In genomic region chr19:14437578-14438140, GRCh38 we compare ENCODE assay signal across 13 cellular contexts. TPM values are rescaled to one million over a fixed set of nuclear protein-coding genes. Genes with fewer than 3 reads are reported as not detected.
A peak's percentile ranks its signal among the peaks of the same experiment; 100 is the strongest.
DNase-seq lines count a peak whose midpoint lies in the region; ATAC-seq lines count a peak whose summit lies in the region.
"Had no signal": no experiment of that assay in that cellular context is flagged by ENCODE, and none has a peak within 500 bp of the region (broad histone marks: within the 10 kb centered on the region; RNA-seq: fewer than 3 reads in every experiment).

No MANE protein-coding gene starts in this region.

- no peak overlapping the region for H3K4me2 ChIP-seq in trophoblast cell (ENCODE audit: low read length)

- no peak overlapping the region for H3K23ac ChIP-seq in trophoblast cell (ENCODE audit: low read length)

- H3K18ac ChIP-seq in trophoblast cell (ENCODE audit: low read length) = no peak overlapping the region

- no peak overlapping the region for H4K8ac ChIP-seq in trophoblast cell (ENCODE audit: low read depth, low read length)

- H3K27me3 Mint-ChIP-seq in activated T-cell treated with anti-CD3 and anti-CD28 coated beads, Interleukin-2, amount 50 U/mL, for 72 hours (ENCODE audit: low read depth) = no peaks in the 10 kb centered on the region
- H3K27me3 Mint-ChIP-seq in activated T-cell treated with anti-CD3 and anti-CD28 coated beads, Interleukin-2, amount 50 U/mL, for 4 hours (ENCODE audit: low read depth) = no peaks in the 10 kb centered on the region
- no peaks in the 10 kb centered on the region for H3K27me3 Mint-ChIP-seq in activated naive CD8-positive, alpha-beta T cell treated with anti-CD3 and anti-CD28 coated beads, Interleukin-2, amount 50 U/mL, for 24 hours

- H3K4me1 ChIP-seq in trophoblast cell (ENCODE audit: control insufficient read depth in 1 of 2, insufficient read depth in 2 of 2, low read length in 2 of 2) = peaks cover 13 to 16% of the 10 kb centered on the region in 2 experiments

- H3K4me3 Mint-ChIP-seq in activated T-cell treated with anti-CD3 and anti-CD28 coated beads, Interleukin-2, amount 50 U/mL, for 72 hours = no peak overlapping the region
- H3K4me3 Mint-ChIP-seq in activated T-cell treated with anti-CD3 and anti-CD28 coated beads, Interleukin-2, amount 50 U/mL, for 4 hours = no peak overlapping the region
- H3K4me3 Mint-ChIP-seq in activated naive CD8-positive, alpha-beta T cell treated with anti-CD3 and anti-CD28 coated beads, Interleukin-2, amount 50 U/mL, for 24 hours = no peak overlapping the region

- no peak overlapping the region for H3K4me3 ChIP-seq in trophoblast cell (ENCODE audit: low read depth, low read length)

- H3K27ac ChIP-seq in trophoblast cell (ENCODE audit: low read depth, low read length) = no peak overlapping the region

- no peaks in the 10 kb centered on the region for H3K27me3 ChIP-seq in trophoblast cell (ENCODE audit: insufficient read depth, low read length)

- intact Hi-C loops in posterior vena cava (cut with DNase I) = no loop called here

- no peak for DNase-seq in activated T-cell treated with anti-CD3 and anti-CD28 coated beads, Interleukin-2, amount 50 U/mL, for 72 hours
- DNase-seq in activated T-cell treated with anti-CD3 and anti-CD28 coated beads, Interleukin-2, amount 50 U/mL, for 4 hours = no peak
- DNase-seq in M059J (ENCODE audit: low read depth) (peak; percentile 37), trophoblast cell (peak; percentile 90 to 95), posterior vena cava (ENCODE audit: low spot score) (no peak), hypothalamus (lab: John Stamatoyannopoulos, UW) (no peak)
- DNase-seq in activated naive CD8-positive, alpha-beta T cell treated with anti-CD3 and anti-CD28 coated beads, Interleukin-2, amount 50 U/mL, for 24 hours = no peak
- DNase-seq: ACHN; activated CD4-positive, CD25-positive, alpha-beta regulatory T cell treated with anti-CD3 and anti-CD28 coated beads, Interleukin-2, amount 50 U/mL, for 72 hours; kidney; SHP77 had no signal

- H4K91ac ChIP-seq in trophoblast cell (ENCODE audit: low read depth, low read length) = no peak overlapping the region

- peaks cover 5 to 11% of the 10 kb centered on the region in 2 donors for H3K36me3 Mint-ChIP-seq in activated T-cell treated with anti-CD3 and anti-CD28 coated beads, Interleukin-2, amount 50 U/mL, for 72 hours (ENCODE audit: insufficient read depth in 2 of 2)
- peaks cover 4% of the 10 kb centered on the region for H3K36me3 Mint-ChIP-seq in activated T-cell treated with anti-CD3 and anti-CD28 coated beads, Interleukin-2, amount 50 U/mL, for 4 hours (ENCODE audit: insufficient read depth)
- H3K36me3 Mint-ChIP-seq in activated naive CD8-positive, alpha-beta T cell treated with anti-CD3 and anti-CD28 coated beads, Interleukin-2, amount 50 U/mL, for 24 hours (ENCODE audit: low read depth) = peaks cover under 1% of the 10 kb centered on the region

- peak overlapping the region; percentile 11 for H3K27ac Mint-ChIP-seq in activated T-cell treated with anti-CD3 and anti-CD28 coated beads, Interleukin-2, amount 50 U/mL, for 72 hours
- peak overlapping the region; percentile 35 for H3K27ac Mint-ChIP-seq in activated naive CD8-positive, alpha-beta T cell treated with anti-CD3 and anti-CD28 coated beads, Interleukin-2, amount 50 U/mL, for 24 hours

- H3K36me3 ChIP-seq in trophoblast cell (ENCODE audit: control insufficient read depth in 1 of 2, insufficient read depth in 2 of 2, low read length in 2 of 2) = peaks cover 3 to 8% of the 10 kb centered on the region in 2 experiments

- H2AFZ ChIP-seq in trophoblast cell (ENCODE audit: insufficient read depth, low read length, poor library complexity) = no peak overlapping the region

- no peak for ATAC-seq in activated T-cell treated with anti-CD3 and anti-CD28 coated beads, Interleukin-2, amount 50 U/mL, for 72 hours (replicated peaks in 1 of 2)
- no peak for ATAC-seq in activated T-cell treated with anti-CD3 and anti-CD28 coated beads, Interleukin-2, amount 50 U/mL, for 4 hours
- no peak for ATAC-seq in activated naive CD8-positive, alpha-beta T cell treated with anti-CD3 and anti-CD28 coated beads, Interleukin-2, amount 50 U/mL, for 24 hours
- no peak for ATAC-seq in GM18520 (IDR thresholded peaks at IDR 0.05; ENCODE audit: unreplicated experiment)

- no peaks in the 10 kb centered on the region for H3K9me3 Mint-ChIP-seq in activated T-cell treated with anti-CD3 and anti-CD28 coated beads, Interleukin-2, amount 50 U/mL, for 72 hours
- H3K9me3 Mint-ChIP-seq in activated T-cell treated with anti-CD3 and anti-CD28 coated beads, Interleukin-2, amount 50 U/mL, for 4 hours = no peaks in the 10 kb centered on the region
- H3K9me3 Mint-ChIP-seq in activated naive CD8-positive, alpha-beta T cell treated with anti-CD3 and anti-CD28 coated beads, Interleukin-2, amount 50 U/mL, for 24 hours = no peaks in the 10 kb centered on the region

- H3K9ac ChIP-seq in trophoblast cell (ENCODE audit: low read length) = no peak overlapping the region

- H3K4me1 Mint-ChIP-seq in activated T-cell treated with anti-CD3 and anti-CD28 coated beads, Interleukin-2, amount 50 U/mL, for 72 hours (ENCODE audit: low read depth) = peaks cover 64% of the 10 kb centered on the region
- H3K4me1 Mint-ChIP-seq in activated T-cell treated with anti-CD3 and anti-CD28 coated beads, Interleukin-2, amount 50 U/mL, for 4 hours (ENCODE audit: low read depth) = peaks cover 48% of the 10 kb centered on the region
- H3K4me1 Mint-ChIP-seq in activated naive CD8-positive, alpha-beta T cell treated with anti-CD3 and anti-CD28 coated beads, Interleukin-2, amount 50 U/mL, for 24 hours = peaks cover 50% of the 10 kb centered on the region

- no peak overlapping the region for H2BK5ac ChIP-seq in trophoblast cell (ENCODE audit: low read depth, low read length, poor library complexity)

- no peak overlapping the region for H2BK120ac ChIP-seq in trophoblast cell (ENCODE audit: insufficient read depth, low read length, poor library complexity)

- peaks cover 2% of the 10 kb centered on the region for H3K79me2 ChIP-seq in trophoblast cell (ENCODE audit: control insufficient read depth, insufficient read depth, low read length, poor library complexity)

- H3K4ac ChIP-seq in trophoblast cell (ENCODE audit: low read depth, low read length) = no peak overlapping the region

- H3K9me3 ChIP-seq in trophoblast cell (ENCODE audit: insufficient read depth, low read depth, low read length) = peaks cover 2% of the 10 kb centered on the region

- WGBS in trophoblast cell (ENCODE audit: extremely low coverage, insufficient coverage, insufficient read length) = no CpG with 5 or more reads among the region's 7 CpGs

- no peak overlapping the region for H3K14ac ChIP-seq in trophoblast cell (ENCODE audit: low read length)

- peaks cover 7% of the 10 kb centered on the region for H3K79me1 ChIP-seq in trophoblast cell (ENCODE audit: low read length)

- no peak overlapping the region for H2BK12ac ChIP-seq in trophoblast cell (ENCODE audit: low read length)

- H2AK5ac ChIP-seq in trophoblast cell (ENCODE audit: low read length) = no peak overlapping the region

- no peak overlapping the region for H4K12ac ChIP-seq in trophoblast cell (ENCODE audit: low read depth, low read length)

RNA-seq across cellular contexts. Expression of gene PKN1, which starts 4.6 kb away (rescaled TPM):
- 100 to 1,000 TPM; 239 to 278 TPM for total RNA-seq in activated T-cell treated with anti-CD3 and anti-CD28 coated beads, Interleukin-2, amount 50 U/mL, for 72 hours
- 100 to 1,000 TPM; 171 to 213 (median 197) TPM for total RNA-seq in activated T-cell treated with anti-CD3 and anti-CD28 coated beads, Interleukin-2, amount 50 U/mL, for 4 hours
- 28.2 and 51.6 TPM in 2 replicates for total RNA-seq in M059J (2014; rRNA removed; shearing (Covaris generic))
- polyA plus RNA-seq in trophoblast cell (2013) = 20.5 and 22.9 TPM in 2 replicates
- total RNA-seq in posterior vena cava = 100 to 1,000 TPM; 135 to 173 TPM

RNA-seq across cellular contexts. Expression of gene DDX39A, which starts 18.5 kb away (rescaled TPM):
- 100 to 1,000 TPM; 225 to 236 TPM for total RNA-seq in activated T-cell treated with anti-CD3 and anti-CD28 coated beads, Interleukin-2, amount 50 U/mL, for 72 hours
- 100 to 1,000 TPM; 538 to 557 (median 548) TPM for total RNA-seq in activated T-cell treated with anti-CD3 and anti-CD28 coated beads, Interleukin-2, amount 50 U/mL, for 4 hours
- 56.1 and 65.3 TPM in 2 replicates for total RNA-seq in M059J (2014; rRNA removed; shearing (Covaris generic))
- 80.7 and 85.8 TPM in 2 replicates for polyA plus RNA-seq in trophoblast cell (2013)
- total RNA-seq in posterior vena cava = 10 to 100 TPM; 37.4 to 38.7 TPM

RNA-seq across cellular contexts. Expression of gene PTGER1, which starts 37.5 kb away (rescaled TPM):
- total RNA-seq in activated T-cell treated with anti-CD3 and anti-CD28 coated beads, Interleukin-2, amount 50 U/mL, for 72 hours = under 1 TPM; 0.38 to 0.39 TPM
- total RNA-seq in activated T-cell treated with anti-CD3 and anti-CD28 coated beads, Interleukin-2, amount 50 U/mL, for 4 hours = under 1 TPM in 1 of 3 donors, not detected in 2; 0.19 TPM
- 0.12 TPM in 1 of 2 replicates, not detected in the other for total RNA-seq in M059J (2014; rRNA removed; shearing (Covaris generic))
- 0.05 TPM in 1 of 2 replicates, not detected in the other for polyA plus RNA-seq in trophoblast cell (2013)
- 1 to 10 TPM in 1 of 2 donors, under 1 TPM in 1; 0.95 to 1.6 TPM for total RNA-seq in posterior vena cava
- polyA plus RNA-seq: neural cell had no signal

RNA-seq across cellular contexts. Expression of gene ADGRE5, which starts 56.4 kb away (rescaled TPM):
- total RNA-seq in activated T-cell treated with anti-CD3 and anti-CD28 coated beads, Interleukin-2, amount 50 U/mL, for 72 hours = 100 to 1,000 TPM; 316 to 369 TPM
- total RNA-seq in activated T-cell treated with anti-CD3 and anti-CD28 coated beads, Interleukin-2, amount 50 U/mL, for 4 hours = 100 to 1,000 TPM; 217 to 280 (median 218) TPM
- 13.0 and 13.8 TPM in 2 replicates for total RNA-seq in M059J (2014; rRNA removed; shearing (Covaris generic))
- 6.7 and 7.6 TPM in 2 replicates for polyA plus RNA-seq in trophoblast cell (2013)
- total RNA-seq in posterior vena cava = 100 to 1,000 TPM; 195 to 306 TPM

RNA-seq across cellular contexts. Expression of gene GIPC1, which starts 58.3 kb away (rescaled TPM):
- 10 to 100 TPM; 24.1 to 28.6 TPM for total RNA-seq in activated T-cell treated with anti-CD3 and anti-CD28 coated beads, Interleukin-2, amount 50 U/mL, for 72 hours
- 10 to 100 TPM; 42.5 to 49.8 (median 44.3) TPM for total RNA-seq in activated T-cell treated with anti-CD3 and anti-CD28 coated beads, Interleukin-2, amount 50 U/mL, for 4 hours
- 43.5 and 114 TPM in 2 replicates for total RNA-seq in M059J (2014; rRNA removed; shearing (Covaris generic))
- 67.2 and 69.0 TPM in 2 replicates for polyA plus RNA-seq in trophoblast cell (2013)
- 10 to 100 TPM; 43.5 to 46.1 TPM for total RNA-seq in posterior vena cava

Comparison
In these comparisons a context has a peak if more than half of its experiments do, and no peak if none do; other contexts are left out.
1. DNase-seq: peak in M059J (single experiment) and trophoblast cell (2 of 2); none in activated T-cell treated with anti-CD3 and anti-CD28 coated beads, Interleukin-2, amount 50 U/mL, for 72 hours (0 of 2), activated T-cell treated with anti-CD3 and anti-CD28 coated beads, Interleukin-2, amount 50 U/mL, for 4 hours (single experiment), activated naive CD8-positive, alpha-beta T cell treated with anti-CD3 and anti-CD28 coated beads, Interleukin-2, amount 50 U/mL, for 24 hours (single experiment), posterior vena cava (single experiment) and hypothalamus (0 of 51).